In the genomic region with DNA sequence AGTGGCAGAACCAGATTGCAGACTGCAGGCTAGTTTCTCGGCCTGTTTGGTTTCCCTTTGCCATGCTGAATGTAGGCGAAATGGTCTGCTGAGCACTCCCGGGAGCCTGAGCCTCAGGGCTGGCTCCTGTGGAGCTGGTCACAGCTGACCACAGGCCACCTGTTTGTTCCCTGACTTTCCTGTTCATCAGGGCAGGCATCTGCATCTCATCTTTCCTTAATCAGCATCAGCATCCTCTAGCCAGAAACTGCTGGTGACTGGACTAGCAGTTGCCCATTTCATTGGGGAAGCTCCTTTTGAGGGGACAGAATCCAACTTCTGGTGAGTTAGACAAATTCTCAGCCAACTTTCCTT, we compare ENCODE assay signal across 14 cellular contexts. TPM values are rescaled to one million over a fixed set of nuclear protein-coding genes. Genes with fewer than 3 reads are reported as not detected.
DNase-seq lines count a peak whose midpoint lies in the region; TF ChIP-seq lines count a peak whose summit lies in the region.
"Had no signal": no experiment of that assay in that cellular context is flagged by ENCODE, and none has a peak within 500 bp of the region (broad histone marks: within the 10 kb centered on the region; RNA-seq: fewer than 3 reads in every experiment).

No MANE protein-coding gene starts in this region.

- no peak for TF ChIP-seq CTCF in brain (conservative IDR thresholded peaks at IDR 0.05)
- TF ChIP-seq CTCF in testis (IDR thresholded peaks at IDR 0.05): no peak
- no peak for TF ChIP-seq CTCF in prostate gland (IDR thresholded peaks at IDR 0.05)

- DNase-seq in NCI-H146 treated with DMSO at 0.1 percent for 48 hours (lab: John Stamatoyannopoulos, UW; ENCODE audit: unreplicated experiment): peak; percentile 20
- no peak for DNase-seq in testis
- no peak for DNase-seq in prostate gland (ENCODE audit: low spot score)
- no peak for DNase-seq in activated T-cell treated with anti-CD3 and anti-CD28 coated beads, Interleukin-2, amount 50 U/mL, for 24 hours
- DNase-seq in DMS153 treated with DMSO at 0.1 percent for 48 hours (lab: John Stamatoyannopoulos, UW; ENCODE audit: unreplicated experiment): no peak
- no peak for DNase-seq in NCI-H524 (lab: John Stamatoyannopoulos, UW)
- DNase-seq: activated CD4-positive, alpha-beta T cell treated with anti-CD3 and anti-CD28 coated beads for 36 hours; EL; hippocampal formation; stimulated activated CD4-positive, alpha-beta T cell treated with anti-CD3 and anti-CD28 coated beads, Interleukin-4, amount 100 ng/mL, for 1 hour; stimulated activated naive CD4-positive, alpha-beta T cell had no signal

- H3K9ac ChIP-seq in mucosa of rectum (ENCODE audit: low read depth in 1 of 2, low read length in 2 of 2): peak overlapping the region in 1 of 2 donors; percentile 9

- H3K27me3 ChIP-seq in mucosa of rectum (ENCODE audit: control insufficient read depth in 2 of 2, insufficient read depth in 2 of 2, low read length in 2 of 2) (no peaks in the 10 kb centered on the region), testis (no peaks in the 10 kb centered on the region), prostate gland (replicated peaks; ENCODE audit: insufficient read depth) (no peaks in the 10 kb centered on the region)

- peaks cover 80% of the 10 kb centered on the region for H3K4me1 Mint-ChIP-seq in brain
- peaks cover 16% of the 10 kb centered on the region for H3K4me1 Mint-ChIP-seq in activated T-cell treated with anti-CD3 and anti-CD28 coated beads, Interleukin-2, amount 50 U/mL, for 24 hours (ENCODE audit: low read depth)

- H3K27ac Mint-ChIP-seq in brain: peak overlapping the region in 4 of 5 experiments; percentile 96 to 98 (median 96)
- no peak overlapping the region for H3K27ac Mint-ChIP-seq in activated T-cell treated with anti-CD3 and anti-CD28 coated beads, Interleukin-2, amount 50 U/mL, for 24 hours

- H3K9me3 ChIP-seq in mucosa of rectum (ENCODE audit: control insufficient read depth in 2 of 2, low read length in 2 of 2) (no peaks in the 10 kb centered on the region), testis (no peaks in the 10 kb centered on the region), prostate gland (no peaks in the 10 kb centered on the region)

- no peaks in the 10 kb centered on the region for H3K9me3 Mint-ChIP-seq in brain
- H3K9me3 Mint-ChIP-seq in activated T-cell treated with anti-CD3 and anti-CD28 coated beads, Interleukin-2, amount 50 U/mL, for 24 hours: no peaks in the 10 kb centered on the region
- H3K9me3 Mint-ChIP-seq: CD14-positive monocyte had no signal

- TF ChIP-seq POLR2A in testis (IDR thresholded peaks at IDR 0.05) (no peak), prostate gland (IDR thresholded peaks at IDR 0.05) (no peak)

- no peaks in the 10 kb centered on the region for H3K27me3 Mint-ChIP-seq in brain
- H3K27me3 Mint-ChIP-seq in activated T-cell treated with anti-CD3 and anti-CD28 coated beads, Interleukin-2, amount 50 U/mL, for 24 hours: no peaks in the 10 kb centered on the region
- H3K27me3 Mint-ChIP-seq: activated CD4-positive, alpha-beta T cell treated with anti-CD3 and anti-CD28 coated beads for 36 hours had no signal

- WGBS in testis, 2 donors: 69 to 75% methylated on average over 3 of the region's 3 CpGs
- 69% methylated on average over 3 of the region's 3 CpGs for WGBS in prostate gland

- H3K36me3 ChIP-seq in mucosa of rectum (ENCODE audit: control insufficient read depth in 2 of 2, insufficient read depth in 2 of 2, low read length in 2 of 2) (peaks cover 10 to 28% of the 10 kb centered on the region in 2 donors), testis (ENCODE audit: low read depth, missing control alignments) (no peaks in the 10 kb centered on the region), prostate gland (no peaks in the 10 kb centered on the region)

- intact Hi-C loops in testis (cut with DNase I; ENCODE audit: low total_unique reads): no loop called here
- intact Hi-C loops in prostate gland (cut with DNase I): no loop called here

- H3K27ac ChIP-seq in mucosa of rectum (ENCODE audit: low read depth in 2 of 2, low read length in 2 of 2) (peak overlapping the region; percentile 74 to 78), testis (peak overlapping the region; percentile 81 to 94), prostate gland (peak overlapping the region in 1 of 2 donors; percentile 65)

- no peak overlapping the region for H3K4me3 Mint-ChIP-seq in brain
- H3K4me3 Mint-ChIP-seq in activated T-cell treated with anti-CD3 and anti-CD28 coated beads, Interleukin-2, amount 50 U/mL, for 24 hours: no peak overlapping the region
- H3K4me3 Mint-ChIP-seq: activated CD4-positive, alpha-beta T cell treated with anti-CD3 and anti-CD28 coated beads for 36 hours; CD14-positive monocyte had no signal

- H3K4me1 ChIP-seq in mucosa of rectum (ENCODE audit: control insufficient read depth in 2 of 2, insufficient read depth in 2 of 2, low read length in 2 of 2): peaks cover 4 to 14% of the 10 kb centered on the region in 2 donors
- H3K4me1 ChIP-seq in testis: peaks cover 54% of the 10 kb centered on the region
- no peaks in the 10 kb centered on the region for H3K4me1 ChIP-seq in prostate gland (replicated peaks)

- H3K4me3 ChIP-seq in mucosa of rectum (ENCODE audit: low read length in 2 of 2) (no peak overlapping the region), testis (no peak overlapping the region), prostate gland (no peak overlapping the region)

- H3K36me3 Mint-ChIP-seq in brain: peaks cover 17% of the 10 kb centered on the region
- H3K36me3 Mint-ChIP-seq in activated T-cell treated with anti-CD3 and anti-CD28 coated beads, Interleukin-2, amount 50 U/mL, for 24 hours (ENCODE audit: low read depth): peaks cover 61% of the 10 kb centered on the region

RNA-seq across cellular contexts. Expression of gene C11orf96, which starts 20.2 kb away (rescaled TPM):
- 13.3 TPM for polyA plus RNA-seq in brain (ENCODE audit: insufficient read depth, low read depth, low replicate concordance)
- total RNA-seq in testis: 100 to 1,000 TPM; 207 TPM
- 67.4 TPM for polyA plus RNA-seq in testis (ENCODE audit: insufficient read depth, low read depth, low replicate concordance)
- 100 to 1,000 TPM in 1 of 2 donors, 10 to 100 TPM in 1; 21.4 to 268 TPM for total RNA-seq in prostate gland
- polyA plus RNA-seq: CD14-positive monocyte had no signal

RNA-seq across cellular contexts. Expression of gene ALKBH3, which starts 41.6 kb away (rescaled TPM):
- polyA plus RNA-seq in brain (ENCODE audit: insufficient read depth, low read depth, low replicate concordance) (20.7 TPM), testis (ENCODE audit: insufficient read depth, low read depth, low replicate concordance) (45.4 TPM)
- total RNA-seq in testis (10 to 100 TPM; 39.9 to 45.8 TPM), prostate gland (10 to 100 TPM; 37.6 to 55.7 TPM)
